Comparison of ENCODE assay signal across 12 cellular contexts in genomic region chr5:139296862-139297326, GRCh38. TPM values are rescaled to one million over a fixed set of nuclear protein-coding genes. Genes with fewer than 3 reads are reported as not detected.
A peak's percentile ranks its signal among the peaks of the same experiment; 100 is the strongest.
DNase-seq lines count a peak whose midpoint lies in the region; ATAC-seq, FAIRE-seq and TF ChIP-seq lines count a peak whose summit lies in the region.
"Had no signal": no experiment of that assay in that cellular context is flagged by ENCODE, and none has a peak within 500 bp of the region (broad histone marks: within the 10 kb centered on the region; RNA-seq: fewer than 3 reads in every experiment).

No MANE protein-coding gene starts in this region.

- H3K36me3 Mint-ChIP-seq in natural killer cell, result no peaks in the 10 kb centered on the region

- RAD21 ChIA-PET in GM12878 (lab: Charles Lee; ENCODE audit: unreplicated experiment), result interaction anchor here (0.5 to 4.2 kb wide), 13 partner anchors 8 to 93 kb away, joined by 3 to 31 read pairs (median 4); partner anchors contain the start of gene MZB1

- H3K4me1 ChIP-seq in BLaER1 treated with 17β-estradiol and CSF1 and Interleukin-3, amounts not matched to agents 10 nM and 100 nM, result peaks cover 49 to 69% (median 61%) of the 10 kb centered on the region in 10 experiments
- H3K4me1 ChIP-seq in HUES6 (ENCODE audit: control insufficient read depth, insufficient read depth, low read length), result peaks cover 45% of the 10 kb centered on the region
- H3K4me1 ChIP-seq in GM12878 (ENCODE audit: control insufficient read depth, insufficient read depth, low read length), result peaks cover 18% of the 10 kb centered on the region

- no peaks in the 10 kb centered on the region for H3K27me3 ChIP-seq in BLaER1 treated with 17β-estradiol and CSF1 and Interleukin-3, amounts not matched to agents 10 nM and 100 nM
- no peaks in the 10 kb centered on the region for H3K27me3 ChIP-seq in HUES6 (ENCODE audit: control insufficient read depth, insufficient read depth, low read length)
- H3K27me3 ChIP-seq in GM12878 (replicated peaks in 1 of 2; ENCODE audit: control insufficient read depth in 2 of 2, insufficient read depth in 2 of 2, low read length in 1 of 2), result no peaks in the 10 kb centered on the region
- H3K27me3 ChIP-seq: colonic mucosa had no signal

- TF ChIP-seq CTCF in GM12878 (IDR thresholded peaks at IDR 0.05 in 2 of 3, conservative IDR thresholded peaks at IDR 0.05 in 1 of 3; ENCODE audit: control insufficient read depth in 2 of 3, extremely low read depth in 1 of 3, insufficient read depth in 1 of 3, low read depth in 3 of 3, low read length in 3 of 3) (no peak), natural killer cell (IDR thresholded peaks at IDR 0.05) (no peak)

- H3K27ac ChIP-seq in BLaER1 treated with 17β-estradiol and CSF1 and Interleukin-3, amounts not matched to agents 10 nM and 100 nM, result no peak overlapping the region
- H3K27ac ChIP-seq in HUES6 (ENCODE audit: low read depth, low read length) (no peak overlapping the region), GM12878 (ENCODE audit: control insufficient read depth, insufficient read depth) (no peak overlapping the region)
- H3K27ac ChIP-seq: colonic mucosa, RWPE1 had no signal

- SMC1A ChIA-PET in GM12878 (lab: Charles Lee; ENCODE audit: uncharacterized antibody, unreplicated experiment), result interaction anchor here (0.6 to 12.7 kb wide), 13 partner anchors 10 to 593 kb away, joined by 3 to 136 read pairs (median 3); no protein-coding TSS in a partner anchor

- TF ChIP-seq POLR2A in GM12878 (IDR thresholded peaks at IDR 0.05; ENCODE audit: low read depth, low read length), result no peak

- peaks cover 68 to 76% of the 10 kb centered on the region in 2 donors for H3K4me1 Mint-ChIP-seq in natural killer cell

- peaks cover 7 to 60% (median 41%) of the 10 kb centered on the region in 11 experiments; a peak in 18 of 22 replicates for H3K36me3 ChIP-seq in BLaER1 treated with 17β-estradiol and CSF1 and Interleukin-3, amounts not matched to agents 10 nM and 100 nM
- H3K36me3 ChIP-seq in HUES6 (ENCODE audit: control insufficient read depth, insufficient read depth, low read length) (peaks cover 4% of the 10 kb centered on the region; the same call in 1 of the 2 replicates), GM12878 (ENCODE audit: control insufficient read depth in 2 of 2, insufficient read depth in 2 of 2, low read length in 1 of 2) (no peaks in the 10 kb centered on the region)
- H3K36me3 ChIP-seq: colonic mucosa had no signal

- no peak for TF ChIP-seq EP300 in GM12878 (IDR thresholded peaks at IDR 0.05; ENCODE audit: borderline replicate concordance in 1 of 2, control insufficient read depth in 1 of 2, low read depth in 2 of 2, low read length in 2 of 2)

- peak overlapping the region; percentile 80 to 98 (median 88) for H3K4me2 ChIP-seq in BLaER1 treated with 17β-estradiol and CSF1 and Interleukin-3, amounts not matched to agents 10 nM and 100 nM
- H3K4me2 ChIP-seq in GM12878 (ENCODE audit: control insufficient read depth, insufficient read depth), result peak overlapping the region; percentile 76

- H3K4me3 Mint-ChIP-seq in natural killer cell, result peak overlapping the region; percentile 54

- BruUV-seq in GM12878 (replicated peaks; lab: Mats Ljungman, UMichigan), result no TSS peak

- intact Hi-C loops in GM12878 (cut with micrococcal nuclease; ENCODE audit: unreplicated experiment) (no loop called here), natural killer cell (cut with micrococcal nuclease) (loop anchor here (10.0 kb wide), 2 partner anchors 548 to 722 kb away; partner anchors contain the start of gene HSPA9)

- H3K9me3 ChIP-seq in BLaER1 treated with 17β-estradiol and CSF1 and Interleukin-3, amounts not matched to agents 10 nM and 100 nM (replicated peaks in 1 of 11), result no peaks in the 10 kb centered on the region
- H3K9me3 ChIP-seq in HUES6 (ENCODE audit: control insufficient read depth, insufficient read depth, low read depth, low read length) (no peaks in the 10 kb centered on the region), GM12878 (replicated peaks; ENCODE audit: control insufficient read depth, insufficient read depth, low read length) (no peaks in the 10 kb centered on the region)
- H3K9me3 ChIP-seq: colonic mucosa had no signal

- in situ Hi-C loops in GM12878 (cut with MboI), result no loop called here

- ATAC-seq in GM12878, result no peak
- ATAC-seq in natural killer cell, result no peak

- CTCF ChIA-PET in GM12878 (lab: Yijun Ruan, JAX), result interaction anchor here (0.9 to 3.4 kb wide), 8 partner anchors 9 to 94 kb away, joined by 3 to 31 read pairs (median 6); partner anchors contain the start of gene PAIP2

- 56% methylated on average over 12 of the region's 12 CpGs for WGBS in GM12878 (ENCODE audit: insufficient coverage, insufficient replicate concordance, low lambda C conversion rate, missing lambda C conversion rate)

- FAIRE-seq in GM12878 (lab: Jason Lieb, UNC), result no peak
- FAIRE-seq: H54 had no signal

- no peak for TF ChIP-seq RAD21 in GM12878 (IDR thresholded peaks at IDR 0.05; ENCODE audit: insufficient read depth, low read depth, low read length)

- DNase-seq in GM12878 (ENCODE audit: low read depth, low spot score) (no peak), natural killer cell (no peak), NCI-H1694 treated with DMSO at 0.1 percent for 48 hours (lab: John Stamatoyannopoulos, UW) (no peak), NCI-H774 (lab: John Stamatoyannopoulos, UW) (no peak), UCSD-AML1 (lab: John Stamatoyannopoulos, UW; ENCODE audit: unreplicated experiment) (no peak), SKM-1 (lab: John Stamatoyannopoulos, UW; ENCODE audit: unreplicated experiment) (no peak)
- DNase-seq: colonic mucosa, NCI-H1436 treated with DMSO at 0.1 percent for 48 hours had no signal

- peak overlapping the region in 1 of 11 experiments; percentile 99; a peak in 1 of 22 replicates for H3K9ac ChIP-seq in BLaER1 treated with 17β-estradiol and CSF1 and Interleukin-3, amounts not matched to agents 10 nM and 100 nM
- H3K9ac ChIP-seq in HUES6 (ENCODE audit: low read length), result no peak overlapping the region
- H3K9ac ChIP-seq in GM12878 (ENCODE audit: control insufficient read depth, insufficient read depth, low read length), result 0 out of 2 replicates have a peak overlapping the region, but pooled peaks have one; percentile 21

- H2AFZ ChIP-seq in GM12878 (ENCODE audit: control insufficient read depth, low read depth, low read length), result no peak overlapping the region

- peaks cover 66 to 82% (median 75%) of the 10 kb centered on the region in 11 experiments for H4K20me1 ChIP-seq in BLaER1 treated with 17β-estradiol and CSF1 and Interleukin-3, amounts not matched to agents 10 nM and 100 nM
- H4K20me1 ChIP-seq in GM12878 (ENCODE audit: control insufficient read depth, insufficient read depth), result peaks cover 20% of the 10 kb centered on the region

- H3K27ac Mint-ChIP-seq in natural killer cell, result peak overlapping the region in 1 of 2 donors; percentile 8

- H3K79me2 ChIP-seq in GM12878 (ENCODE audit: control insufficient read depth, insufficient read depth, low read length), result peaks cover 87% of the 10 kb centered on the region

- no peak overlapping the region; a peak in 1 of 20 replicates for H3K4me3 ChIP-seq in BLaER1 treated with 17β-estradiol and CSF1 and Interleukin-3, amounts not matched to agents 10 nM and 100 nM
- H3K4me3 ChIP-seq in HUES6 (ENCODE audit: low read depth, low read length), result peak overlapping the region; percentile 84
- H3K4me3 ChIP-seq in GM12878, result peak overlapping the region; percentile 89
- H3K4me3 ChIP-seq: colonic mucosa had no signal

- H3K9me3 Mint-ChIP-seq in natural killer cell, result no peaks in the 10 kb centered on the region

- H3K27me3 Mint-ChIP-seq in natural killer cell (ENCODE audit: low read depth in 2 of 2), result no peaks in the 10 kb centered on the region

- POLR2A ChIA-PET in GM12878 (lab: Charles Lee), result interaction anchor here (0.9 to 7.6 kb wide), 10 partner anchors 8 to 94 kb away, joined by 3 to 61 read pairs (median 6); partner anchors contain the start of gene MZB1

RNA-seq across cellular contexts. Expression of gene MATR3, which starts 3.4 kb away (rescaled TPM):
- 599 and 630 TPM in 2 replicates for total RNA-seq in GM12878 (2013; cell fraction: nucleolus; rRNA removed)
- total RNA-seq in GM12878 (2014; rRNA removed) (134 and 173 TPM in 2 replicates), GM12878 (2014; rRNA removed; fragmentation: Illumina TruSeq; extraction: Trizol) (394 and 401 TPM in 2 replicates), GM12878 (2021) (180 and 213 TPM in 2 replicates), natural killer cell (100 to 1,000 TPM; 290 to 324 (median 297) TPM)
- polyA plus RNA-seq in GM12878 (2011; ENCODE audit: low read depth), result 70.2 TPM
- polyA plus RNA-seq in GM12878 (2011; rRNA removed) (230 and 407 TPM in 2 replicates), GM12878 (2014; fragmentation: Illumina TruSeq; extraction: Trizol) (276 and 414 TPM in 2 replicates), GM12878 (2014; fragmentation: Nextera tagmentation; extraction: Ambion mirVana) (100 to 1,000 TPM; 149 to 187 TPM), GM12878 (2014; rRNA removed) (194 and 201 TPM in 2 replicates), GM12878 (2016; fragmentation: Nextera tagmentation; extraction: Ambion mirVana) (100 to 1,000 TPM; 347 to 380 TPM)
- polyA plus RNA-seq in GM12878 (2011; cell fraction: cytosol; rRNA removed), result 102 and 125 TPM in 2 replicates
- 123 and 141 TPM in 2 replicates for polyA plus RNA-seq in GM12878 (2011; cell fraction: nucleus; rRNA removed)
- 146 and 152 TPM in 2 replicates for polyA plus RNA-seq in GM12878 (2012)
- 284 and 298 TPM in 2 replicates for polyA minus RNA-seq in GM12878 (2011; rRNA and poly(A)+ RNA removed)
- 79.1 and 117 TPM in 2 replicates for polyA minus RNA-seq in GM12878 (2011; cell fraction: cytosol; rRNA and poly(A)+ RNA removed)
- 110 and 161 TPM in 2 replicates for polyA minus RNA-seq in GM12878 (2011; cell fraction: nucleus; rRNA and poly(A)+ RNA removed)

RNA-seq across cellular contexts. Expression of gene PAIP2, which starts 44.8 kb away (rescaled TPM):
- total RNA-seq in GM12878 (2013; cell fraction: nucleolus; rRNA removed), result 42.6 and 50.2 TPM in 2 replicates
- total RNA-seq in GM12878 (2014; rRNA removed) (49.9 and 55.2 TPM in 2 replicates), GM12878 (2014; rRNA removed; fragmentation: Illumina TruSeq; extraction: Trizol) (57.6 and 58.4 TPM in 2 replicates), GM12878 (2021) (60.5 and 71.1 TPM in 2 replicates), natural killer cell (100 to 1,000 TPM; 105 to 126 (median 110) TPM)
- 70.0 TPM for polyA plus RNA-seq in GM12878 (2011; ENCODE audit: low read depth)
- polyA plus RNA-seq in GM12878 (2011; rRNA removed) (143 and 198 TPM in 2 replicates), GM12878 (2014; fragmentation: Illumina TruSeq; extraction: Trizol) (105 and 125 TPM in 2 replicates), GM12878 (2014; fragmentation: Nextera tagmentation; extraction: Ambion mirVana) (100 to 1,000 TPM; 100 to 113 TPM), GM12878 (2014; rRNA removed) (51.8 and 67.3 TPM in 2 replicates), GM12878 (2016; fragmentation: Nextera tagmentation; extraction: Ambion mirVana) (100 to 1,000 TPM; 153 to 154 TPM)
- 55.0 and 60.8 TPM in 2 replicates for polyA plus RNA-seq in GM12878 (2011; cell fraction: cytosol; rRNA removed)
- polyA plus RNA-seq in GM12878 (2011; cell fraction: nucleus; rRNA removed), result 32.5 and 35.7 TPM in 2 replicates
- 95.1 and 144 TPM in 2 replicates for polyA plus RNA-seq in GM12878 (2012)
- 35.6 and 57.1 TPM in 2 replicates for polyA minus RNA-seq in GM12878 (2011; rRNA and poly(A)+ RNA removed)
- polyA minus RNA-seq in GM12878 (2011; cell fraction: cytosol; rRNA and poly(A)+ RNA removed), result 26.6 and 28.4 TPM in 2 replicates
- polyA minus RNA-seq in GM12878 (2011; cell fraction: nucleus; rRNA and poly(A)+ RNA removed), result 12.2 and 16.5 TPM in 2 replicates

Comparison
In these comparisons a context has a peak if more than half of its experiments do, and no peak if none do; other contexts are left out.
1. H3K4me3 ChIP-seq: peak in HUES6 (single experiment) and GM12878 (single experiment); none in BLaER1 treated with 17β-estradiol and CSF1 and Interleukin-3, amounts not matched to agents 10 nM and 100 nM (0 of 10).